In the genomic region with DNA sequence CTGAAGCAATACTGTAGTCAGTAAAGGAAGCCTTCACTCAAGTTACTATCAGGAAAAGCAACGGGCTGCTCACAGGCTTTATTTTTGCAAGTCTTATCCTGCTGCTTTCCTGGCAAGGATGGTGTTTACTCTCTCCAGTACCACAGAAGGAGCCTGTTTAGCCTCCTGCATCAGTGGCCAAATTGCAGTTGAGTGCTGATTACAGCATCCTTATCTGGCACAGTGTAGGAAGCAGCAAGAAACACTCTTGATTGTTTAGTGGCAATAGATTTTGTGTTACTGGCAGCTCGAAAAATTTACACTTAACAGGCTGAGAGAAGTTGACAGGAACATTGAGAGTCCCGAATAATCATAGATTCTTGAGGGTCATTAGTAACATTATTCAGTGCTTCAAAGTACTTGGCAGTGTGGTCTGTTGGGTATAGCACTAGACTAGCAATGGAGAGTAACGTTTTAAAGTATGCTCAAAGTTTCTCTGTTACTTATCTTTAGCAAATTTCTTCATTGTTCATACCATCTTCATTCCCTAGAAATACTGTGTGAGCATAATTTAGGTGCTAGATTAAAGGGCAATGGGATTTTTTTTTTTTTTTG, we compare ENCODE assay signal across 1 cellular context.
TF ChIP-seq lines count a peak whose summit lies in the region.

No MANE protein-coding gene starts in this region.

TF ChIP-seq in IMR-90, 13 proteins besides CTCF, POLR2A, EP300 and RAD21:
- TF ChIP-seq CEBPB (IDR thresholded peaks at IDR 0.05; ENCODE audit: low read depth, low read length) (no peak), RFX5 (IDR thresholded peaks at IDR 0.05; ENCODE audit: low read depth, low read length) (no peak), MXI1 (IDR thresholded peaks at IDR 0.05; ENCODE audit: borderline replicate concordance, low read depth, low read length) (no peak), FOS (IDR thresholded peaks at IDR 0.05; ENCODE audit: low read depth, low read length) (no peak), NFE2L2 (IDR thresholded peaks at IDR 0.05; ENCODE audit: low read depth, low read length) (no peak), BHLHE40 (IDR thresholded peaks at IDR 0.05; ENCODE audit: low read depth, low read length) (no peak), CHD1 (IDR thresholded peaks at IDR 0.05; ENCODE audit: low read depth, low read length) (no peak), MAZ (IDR thresholded peaks at IDR 0.05; ENCODE audit: borderline replicate concordance, low read depth, low read length) (no peak), MAFK (IDR thresholded peaks at IDR 0.05; ENCODE audit: low read depth, low read length) (no peak), SMC3 (IDR thresholded peaks at IDR 0.05; ENCODE audit: low read depth, low read length) (no peak), RCOR1 (IDR thresholded peaks at IDR 0.05; ENCODE audit: insufficient replicate concordance, low read length) (no peak)
- TF ChIP-seq, protein P1, sequence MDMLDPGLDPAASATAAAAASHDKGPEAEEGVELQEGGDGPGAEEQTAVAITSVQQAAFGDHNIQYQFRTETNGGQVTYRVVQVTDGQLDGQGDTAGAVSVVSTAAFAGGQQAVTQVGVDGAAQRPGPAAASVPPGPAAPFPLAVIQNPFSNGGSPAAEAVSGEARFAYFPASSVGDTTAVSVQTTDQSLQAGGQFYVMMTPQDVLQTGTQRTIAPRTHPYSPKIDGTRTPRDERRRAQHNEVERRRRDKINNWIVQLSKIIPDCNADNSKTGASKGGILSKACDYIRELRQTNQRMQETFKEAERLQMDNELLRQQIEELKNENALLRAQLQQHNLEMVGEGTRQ (IDR thresholded peaks at IDR 0.05; ENCODE audit: low read depth, low read length): no peak
- TF ChIP-seq, protein P2, sequence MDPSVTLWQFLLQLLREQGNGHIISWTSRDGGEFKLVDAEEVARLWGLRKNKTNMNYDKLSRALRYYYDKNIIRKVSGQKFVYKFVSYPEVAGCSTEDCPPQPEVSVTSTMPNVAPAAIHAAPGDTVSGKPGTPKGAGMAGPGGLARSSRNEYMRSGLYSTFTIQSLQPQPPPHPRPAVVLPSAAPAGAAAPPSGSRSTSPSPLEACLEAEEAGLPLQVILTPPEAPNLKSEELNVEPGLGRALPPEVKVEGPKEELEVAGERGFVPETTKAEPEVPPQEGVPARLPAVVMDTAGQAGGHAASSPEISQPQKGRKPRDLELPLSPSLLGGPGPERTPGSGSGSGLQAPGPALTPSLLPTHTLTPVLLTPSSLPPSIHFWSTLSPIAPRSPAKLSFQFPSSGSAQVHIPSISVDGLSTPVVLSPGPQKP (IDR thresholded peaks at IDR 0.05; ENCODE audit: borderline replicate concordance, low read depth, low read length): no peak
